Comparison of ENCODE assay signal across 19 cellular contexts in genomic region chr16:57386381-57386951, GRCh38. TPM values are rescaled to one million over a fixed set of nuclear protein-coding genes. Genes with fewer than 3 reads are reported as not detected.
DNase-seq lines count a peak whose midpoint lies in the region; ATAC-seq and TF ChIP-seq lines count a peak whose summit lies in the region.
"Had no signal": no experiment of that assay in that cellular context is flagged by ENCODE, and none has a peak within 500 bp of the region (broad histone marks: within the 10 kb centered on the region; RNA-seq: fewer than 3 reads in every experiment).

No MANE protein-coding gene starts in this region.

- H3K27ac ChIP-seq in GM23338 (ENCODE audit: low read depth) (no peak overlapping the region), mesenchymal stem cell (ENCODE audit: low read length, poor library complexity, severe bottlenecking) (no peak overlapping the region)
- H3K27ac ChIP-seq: cardiac muscle cell, RWPE1 had no signal

- H2BK12ac ChIP-seq in mesenchymal stem cell (ENCODE audit: low read length in 2 of 2), result no peak overlapping the region

- H3K4me1 ChIP-seq in GM23338 (ENCODE audit: insufficient read depth) (no peaks in the 10 kb centered on the region), mesenchymal stem cell (ENCODE audit: control insufficient read depth, insufficient read depth, low read depth, low read length) (peaks cover 20% of the 10 kb centered on the region)

- POLR2A ChIA-PET in AG04449 (lab: Yijun Ruan, JAX), result no interaction called here

- no peaks in the 10 kb centered on the region for H3K9me2 ChIP-seq in GM23338 (ENCODE audit: insufficient read depth)

- no peak overlapping the region for H2BK15ac ChIP-seq in mesenchymal stem cell (ENCODE audit: low read depth, poor library complexity, severe bottlenecking)

- H3K9ac ChIP-seq in mesenchymal stem cell (ENCODE audit: low read length), result no peak overlapping the region

- H3K36me3 ChIP-seq in GM23338 (ENCODE audit: insufficient read depth) (no peaks in the 10 kb centered on the region), mesenchymal stem cell (ENCODE audit: control insufficient read depth in 1 of 2, insufficient read depth in 2 of 2, low read depth in 1 of 2, low read length in 2 of 2) (peaks cover 0 to 23% of the 10 kb centered on the region in 2 experiments)
- H3K36me3 ChIP-seq: cardiac muscle cell had no signal

- H3K27me3 ChIP-seq in GM23338 (ENCODE audit: insufficient read depth) (no peaks in the 10 kb centered on the region), mesenchymal stem cell (ENCODE audit: control insufficient read depth in 1 of 2, insufficient read depth in 1 of 2, low read length in 2 of 2) (peaks cover 14 to 25% of the 10 kb centered on the region in 2 experiments)
- H3K27me3 ChIP-seq: cardiac muscle cell had no signal

- ATAC-seq in GM23338 (no peak; the same call in 2 of the 3 replicates), GM21390 (IDR thresholded peaks at IDR 0.05; ENCODE audit: unreplicated experiment) (no peak), HG02610 (IDR thresholded peaks at IDR 0.05; ENCODE audit: unreplicated experiment) (no peak)
- ATAC-seq: HCT116 had no signal

- no peak overlapping the region for H3K18ac ChIP-seq in mesenchymal stem cell (ENCODE audit: low read depth in 1 of 2, low read length in 2 of 2)

- no peak overlapping the region for H3K4me2 ChIP-seq in GM23338
- no peak overlapping the region for H3K4me2 ChIP-seq in mesenchymal stem cell (ENCODE audit: low read length, poor library complexity, severe bottlenecking)

- no peaks in the 10 kb centered on the region for H4K20me1 ChIP-seq in GM23338 (replicated peaks; ENCODE audit: insufficient read depth)

- H3K4me3 ChIP-seq in AG04449 (ENCODE audit: low read depth, low read length), result no peak overlapping the region
- H3K4me3 ChIP-seq in GM23338, result no peak overlapping the region
- no peak overlapping the region for H3K4me3 ChIP-seq in astrocyte of the spinal cord (ENCODE audit: low read depth, low read length)
- no peak overlapping the region for H3K4me3 ChIP-seq in mesenchymal stem cell (ENCODE audit: insufficient read depth in 1 of 2, low read depth in 1 of 2, low read length in 2 of 2)
- H3K4me3 ChIP-seq: cardiac muscle cell had no signal

- no peak overlapping the region for H3K14ac ChIP-seq in mesenchymal stem cell (ENCODE audit: low read length in 2 of 2)

- H2AK5ac ChIP-seq in mesenchymal stem cell (ENCODE audit: low read length, severe bottlenecking), result no peak overlapping the region

- H3K4me3 Mint-ChIP-seq in GM23338 (no peak overlapping the region), endothelial cell (ENCODE audit: unreplicated experiment) (no peak overlapping the region)
- H3K4me3 Mint-ChIP-seq: activated CD4-positive, alpha-beta T cell treated with anti-CD3 and anti-CD28 coated beads, Interleukin-2, amount 10 ng/mL, durations not matched to agents 7 days and 5 days; activated T-helper 1 cell treated with anti-CD3 and anti-CD28 coated beads, Interleukin-12 subunit alpha, Interleukin-12 subunit beta, Interleukin-2, Interleukin-4 antibody, amounts not matched to agents 30 ng/mL and 10 ng/mL and 1 ng/mL, durations not matched to agents 14 hours and 24 hours and 36 hours had no signal

- H3K4ac ChIP-seq in mesenchymal stem cell (ENCODE audit: low read depth in 1 of 2, low read length in 2 of 2), result peak overlapping the region in 1 of 2 experiments; percentile 6

- H2BK5ac ChIP-seq in mesenchymal stem cell (ENCODE audit: low read depth, low read length, poor library complexity, severe bottlenecking), result no peak overlapping the region

- CTCF ChIA-PET in AG04449 (lab: Yijun Ruan, JAX), result interaction anchor here (3.4 kb wide), 1 partner anchor 32 kb away, joined by 16 read pairs; no protein-coding TSS in a partner anchor

- no peak for TF ChIP-seq CTCF in AG04449 (IDR thresholded peaks at IDR 0.05; ENCODE audit: insufficient read depth, low read length, missing control alignments)
- no peak for TF ChIP-seq CTCF in GM23338 (conservative IDR thresholded peaks at IDR 0.05; ENCODE audit: low read depth in 2 of 2)
- no peak for TF ChIP-seq CTCF in astrocyte of the spinal cord (IDR thresholded peaks at IDR 0.05; ENCODE audit: low read depth, low read length)
- TF ChIP-seq CTCF in endothelial cell (IDR thresholded peaks at IDR 0.05; ENCODE audit: unreplicated experiment), result no peak

- H4K91ac ChIP-seq in mesenchymal stem cell (ENCODE audit: low read length), result no peak overlapping the region

- H3K9me3 ChIP-seq in mesenchymal stem cell (ENCODE audit: control insufficient read depth, low read length), result no peaks in the 10 kb centered on the region

- H3K36me3 Mint-ChIP-seq in GM23338 (ENCODE audit: low read depth) (no peaks in the 10 kb centered on the region), endothelial cell (ENCODE audit: low read depth, unreplicated experiment) (no peaks in the 10 kb centered on the region)

- H3K79me2 ChIP-seq in GM23338 (replicated peaks; ENCODE audit: insufficient read depth), result no peaks in the 10 kb centered on the region

- peaks cover 11% of the 10 kb centered on the region for H3K79me1 ChIP-seq in mesenchymal stem cell (replicated peaks; ENCODE audit: low read length, poor library complexity, severe bottlenecking)

- peak; percentile 37 for DNase-seq in AG04449 (ENCODE audit: low read depth, low spot score)
- DNase-seq in GM23338 (ENCODE audit: low spot score), result no peak
- DNase-seq in astrocyte of the spinal cord (ENCODE audit: low read depth, low spot score), result peak; percentile 71
- DNase-seq in mesenchymal stem cell, result peak; percentile 71
- no peak for DNase-seq in EL
- no peak for DNase-seq in endothelial cell (ENCODE audit: low spot score)
- DNase-seq: activated CD4-positive, alpha-beta T cell treated with anti-CD3 and anti-CD28 coated beads, Interleukin-2, amount 10 ng/mL, durations not matched to agents 7 days and 5 days; NCI-H524 had no signal

- WGBS in mesenchymal stem cell, result 91% methylated on average over 5 of the region's 5 CpGs

- 0 out of 2 replicates have a peak, but pooled peaks cover 4% of the 10 kb centered on the region for H3F3A ChIP-seq in GM23338 (replicated peaks; ENCODE audit: low read depth)

- in situ Hi-C loops in astrocyte of the spinal cord (cut with HindIII; ENCODE audit: low sequenced_read_pairs), result no loop called here

- no peak overlapping the region for H3K27ac Mint-ChIP-seq in GM23338
- H3K27ac Mint-ChIP-seq in endothelial cell (ENCODE audit: unreplicated experiment), result no peak overlapping the region
- H3K27ac Mint-ChIP-seq: activated CD4-positive, alpha-beta T cell treated with anti-CD3 and anti-CD28 coated beads, Interleukin-2, amount 10 ng/mL, durations not matched to agents 7 days and 5 days; activated T-helper 1 cell treated with anti-CD3 and anti-CD28 coated beads, Interleukin-12 subunit alpha, Interleukin-12 subunit beta, Interleukin-2, Interleukin-4 antibody, amounts not matched to agents 30 ng/mL and 10 ng/mL and 1 ng/mL, durations not matched to agents 14 hours and 24 hours and 36 hours had no signal

- H3K4me1 Mint-ChIP-seq in GM23338 (peaks cover 4% of the 10 kb centered on the region), endothelial cell (ENCODE audit: unreplicated experiment) (peaks cover 3% of the 10 kb centered on the region)
- H3K4me1 Mint-ChIP-seq: activated CD4-positive, alpha-beta T cell treated with anti-CD3 and anti-CD28 coated beads, Interleukin-2, amount 10 ng/mL, durations not matched to agents 7 days and 5 days had no signal

- H2AFZ ChIP-seq in GM23338 (0 out of 2 replicates have a peak overlapping the region, but pooled peaks have one; percentile 43), mesenchymal stem cell (ENCODE audit: low read depth, low read length) (no peak overlapping the region)

- H2BK120ac ChIP-seq in mesenchymal stem cell (ENCODE audit: low read depth, low read length), result no peak overlapping the region

- H3K27me3 Mint-ChIP-seq in GM23338 (ENCODE audit: insufficient read depth, low read depth, poor library complexity), result peaks cover 16% of the 10 kb centered on the region
- H3K27me3 Mint-ChIP-seq in endothelial cell (ENCODE audit: unreplicated experiment), result peaks cover 9% of the 10 kb centered on the region

- no peak overlapping the region for H4K8ac ChIP-seq in mesenchymal stem cell (ENCODE audit: low read length)

- no peak overlapping the region for H3K23ac ChIP-seq in mesenchymal stem cell (ENCODE audit: low read length in 2 of 2)

- H3K9me3 Mint-ChIP-seq in GM23338, result no peaks in the 10 kb centered on the region; the same call in 2 of the 3 replicates
- H3K9me3 Mint-ChIP-seq in endothelial cell (ENCODE audit: unreplicated experiment), result no peaks in the 10 kb centered on the region
- H3K9me3 Mint-ChIP-seq: activated CD4-positive, alpha-beta T cell treated with anti-CD3 and anti-CD28 coated beads, Interleukin-2, amount 10 ng/mL, durations not matched to agents 7 days and 5 days; activated T-helper 1 cell treated with anti-CD3 and anti-CD28 coated beads, Interleukin-12 subunit alpha, Interleukin-12 subunit beta, Interleukin-2, Interleukin-4 antibody, amounts not matched to agents 30 ng/mL and 10 ng/mL and 1 ng/mL, durations not matched to agents 14 hours and 24 hours and 36 hours had no signal

RNA-seq across cellular contexts. Expression of gene CX3CL1, which starts 14.2 kb away (rescaled TPM):
- 0.16 and 2.8 TPM in 2 replicates for total RNA-seq in GM23338 (2014; rRNA removed; shearing (Covaris generic))
- polyA plus RNA-seq in GM23338 (2016; fragmentation: Nextera tagmentation; extraction: Ambion mirVana), result 0.24 and 0.30 TPM in 2 replicates
- polyA plus RNA-seq in mesenchymal stem cell (2013, experiment 1 of 2), result 1.5 TPM
- polyA plus RNA-seq in mesenchymal stem cell (2013, experiment 2 of 2), result 1.5 TPM
- 9.2 TPM for total RNA-seq in endothelial cell (ENCODE audit: unreplicated experiment)
- total RNA-seq: activated CD4-positive, alpha-beta T cell treated with anti-CD3 and anti-CD28 coated beads, Interleukin-2, amount 10 ng/mL, durations not matched to agents 7 days and 5 days; activated T-helper 1 cell treated with anti-CD3 and anti-CD28 coated beads, Interleukin-12 subunit alpha, Interleukin-12 subunit beta, Interleukin-2, Interleukin-4 antibody, amounts not matched to agents 30 ng/mL and 10 ng/mL and 1 ng/mL, durations not matched to agents 14 hours and 24 hours and 36 hours; G401; T-helper 2 cell treated with Interferon-gamma antibody and Interleukin-4, amounts not matched to agents 100 ng/mL and 5 ng/mL, for 36 hours had no signal

RNA-seq across cellular contexts. Expression of gene CCL17, which starts 18.1 kb away (rescaled TPM):
- not detected in 2 replicates for total RNA-seq in GM23338 (2014; rRNA removed; shearing (Covaris generic))
- polyA plus RNA-seq in GM23338 (2016; fragmentation: Nextera tagmentation; extraction: Ambion mirVana), result not detected in 2 replicates
- polyA plus RNA-seq in mesenchymal stem cell (2013, experiment 1 of 2), result not detected
- not detected for polyA plus RNA-seq in mesenchymal stem cell (2013, experiment 2 of 2)
- not detected for total RNA-seq in endothelial cell (ENCODE audit: unreplicated experiment)
- total RNA-seq: cardiac muscle cell; epithelial cell of proximal tubule; G401; mesenteric fat pad; T-helper 2 cell treated with Interferon-gamma antibody and Interleukin-4, amounts not matched to agents 100 ng/mL and 5 ng/mL, for 36 hours had no signal
- polyA plus RNA-seq: BJ, cardiac muscle cell had no signal

RNA-seq across cellular contexts. Expression of gene CCL22, which starts 27.9 kb away (rescaled TPM):
- not detected in 2 replicates for total RNA-seq in GM23338 (2014; rRNA removed; shearing (Covaris generic))
- 0.19 and 0.42 TPM in 2 replicates for polyA plus RNA-seq in GM23338 (2016; fragmentation: Nextera tagmentation; extraction: Ambion mirVana)
- not detected for polyA plus RNA-seq in mesenchymal stem cell (2013, experiment 1 of 2)
- not detected for polyA plus RNA-seq in mesenchymal stem cell (2013, experiment 2 of 2)
- total RNA-seq in endothelial cell (ENCODE audit: unreplicated experiment), result not detected
- total RNA-seq: epithelial cell of proximal tubule, G401, mesenteric fat pad had no signal
- polyA plus RNA-seq: BJ had no signal

Comparison
In these comparisons a context has a peak if more than half of its experiments do, and no peak if none do; other contexts are left out.
1. DNase-seq: peak in AG04449 (single experiment), astrocyte of the spinal cord (single experiment) and mesenchymal stem cell (single experiment); none in GM23338 (single experiment), EL (single experiment) and endothelial cell (single experiment).